14 cellular contexts compared by ENCODE assay signal in genomic region chr10:4708123-4708759, GRCh38.
DNase-seq lines count a peak whose midpoint lies in the region; ATAC-seq and TF ChIP-seq lines count a peak whose summit lies in the region.
"Had no signal": no experiment of that assay in that cellular context is flagged by ENCODE, and none has a peak within 500 bp of the region (broad histone marks: within the 10 kb centered on the region; RNA-seq: fewer than 3 reads in every experiment).

No MANE protein-coding gene starts in this region.

- no peak overlapping the region for H2AFZ ChIP-seq in KMS-11 (ENCODE audit: low read depth)

- no peak overlapping the region for H3K4me3 ChIP-seq in KMS-11 (IDR thresholded peaks at IDR 0.05; ENCODE audit: insufficient read depth, low read depth, low read length)
- no peak overlapping the region for H3K4me3 ChIP-seq in choroid plexus epithelial cell (ENCODE audit: low read depth, low read length)
- H3K4me3 ChIP-seq: left lung had no signal

- H3K9ac ChIP-seq in KMS-11: no peak overlapping the region

- H3K4me1 ChIP-seq in KMS-11 (ENCODE audit: low read depth, poor library complexity, severe bottlenecking): no peaks in the 10 kb centered on the region

- no peaks in the 10 kb centered on the region for H3K79me2 ChIP-seq in KMS-11 (ENCODE audit: insufficient read depth, low read depth)

- no peaks in the 10 kb centered on the region for H4K20me1 ChIP-seq in KMS-11 (ENCODE audit: insufficient read depth)

- TF ChIP-seq CTCF in KMS-11 (conservative IDR thresholded peaks at IDR 0.05; ENCODE audit: low read depth, low read length): peak; percentile 52
- TF ChIP-seq CTCF in choroid plexus epithelial cell (conservative IDR thresholded peaks at IDR 0.05; ENCODE audit: low read depth, low read length): peak; percentile 44

- DNase-seq in stimulated activated CD4-positive, alpha-beta T cell treated with anti-CD3 and anti-CD28 coated beads, Interleukin-12 subunit alpha, Interleukin-12 subunit beta, amount 100 ng/mL, for 48 hours (ENCODE audit: low read depth in 2 of 3, low spot score in 1 of 3): peak in 2 of 3 donors; percentile 1 to 23
- DNase-seq in stimulated activated CD4-positive, alpha-beta T cell treated with anti-CD3 and anti-CD28 coated beads, Interleukin-4, amount 100 ng/mL, for 24 hours: no peak
- no peak for DNase-seq in choroid plexus epithelial cell (ENCODE audit: low read depth)
- peak; percentile 57 for DNase-seq in stimulated activated CD8-positive, alpha-beta memory T cell treated with anti-CD3 and anti-CD28 coated beads, Interleukin-4, amount 100 ng/mL, for 48 hours
- no peak for DNase-seq in dedifferentiated amniotic fluid mesenchymal stem cell (ENCODE audit: extremely low spot score)
- no peak for DNase-seq in HT-29 (ENCODE audit: low spot score)
- DNase-seq: activated effector memory CD4-positive, alpha-beta T cell treated with anti-CD3 and anti-CD28 coated beads, Interleukin-2, amount 50 U/mL, for 16 hours; CD8-positive, alpha-beta memory T cell; left lung; NCI-H1930; T-cell had no signal

- no peaks in the 10 kb centered on the region for H3K36me3 ChIP-seq in KMS-11 (ENCODE audit: insufficient read depth)
- H3K36me3 ChIP-seq: left lung had no signal

- no peak overlapping the region for H3K4me2 ChIP-seq in KMS-11

- H3K27ac ChIP-seq in KMS-11: no peak overlapping the region
- H3K27ac ChIP-seq: left lung had no signal

- ATAC-seq in GM19023 (IDR thresholded peaks at IDR 0.05; ENCODE audit: unreplicated experiment): no peak
- ATAC-seq: left lung; stimulated activated effector memory CD8-positive, alpha-beta T cell treated with anti-CD3 and anti-CD28 coated beads, Interleukin-12 subunit alpha, Interleukin-12 subunit beta, amount 100 ng/mL, for 72 hours; T-cell had no signal

- no peaks in the 10 kb centered on the region for H3K27me3 ChIP-seq in KMS-11 (ENCODE audit: insufficient read depth, low read depth)
- H3K27me3 ChIP-seq: left lung had no signal

Comparison
In these comparisons a context has a peak if more than half of its experiments do, and no peak if none do; other contexts are left out.
1. DNase-seq: peak in stimulated activated CD4-positive, alpha-beta T cell treated with anti-CD3 and anti-CD28 coated beads, Interleukin-12 subunit alpha, Interleukin-12 subunit beta, amount 100 ng/mL, for 48 hours (2 of 3) and stimulated activated CD8-positive, alpha-beta memory T cell treated with anti-CD3 and anti-CD28 coated beads, Interleukin-4, amount 100 ng/mL, for 48 hours (single experiment); none in stimulated activated CD4-positive, alpha-beta T cell treated with anti-CD3 and anti-CD28 coated beads, Interleukin-4, amount 100 ng/mL, for 24 hours (single experiment), choroid plexus epithelial cell (single experiment), dedifferentiated amniotic fluid mesenchymal stem cell (single experiment) and HT-29 (single experiment).